ENCODE assay signal across 36 cellular contexts in genomic region chr1:246377606-246378005, GRCh38.
"Had no signal": no experiment of that assay in that cellular context is flagged by ENCODE, and none has a peak within 500 bp of the region (broad histone marks: within the 10 kb centered on the region; RNA-seq: fewer than 3 reads in every experiment).

No MANE protein-coding gene starts in this region.

- ATAC-seq: activated CD8-positive, alpha-beta memory T cell treated with anti-CD3 and anti-CD28 coated beads, Interleukin-2, amount 10 ng/mL, durations not matched to agents 7 days and 5 days; activated CD8-positive, alpha-beta T cell treated with anti-CD3 and anti-CD28 coated beads, Interleukin-2, amount 10 ng/mL, durations not matched to agents 7 days and 5 days; activated naive CD8-positive, alpha-beta T cell treated with anti-CD3 and anti-CD28 coated beads, Interleukin-2, amount 50 U/mL, for 24 hours; body of pancreas had no signal

- DNase-seq: activated B cell treated with CpG ODN at 0.5 μM for 24 hours; activated CD4-positive, alpha-beta memory T cell treated with anti-CD3 and anti-CD28 coated beads, Interleukin-2, amount 10 ng/mL, durations not matched to agents 7 days and 5 days; activated CD4-positive, alpha-beta T cell treated with anti-CD3 and anti-CD28 coated beads for 4 hours; activated CD4-positive, alpha-beta T cell treated with anti-CD3 and anti-CD28 coated beads, Interleukin-2, amount 10 ng/mL, durations not matched to agents 24 days and 14 days; activated CD4-positive, alpha-beta T cell treated with anti-CD3 and anti-CD28 coated beads, Interleukin-2, amount 50 U/mL, for 48 hours; activated CD4-positive, CD25-positive, alpha-beta regulatory T cell treated with anti-CD3 and anti-CD28 coated beads, Interleukin-2, amount 50 U/mL, for 72 hours; activated CD8-positive, alpha-beta memory T cell treated with anti-CD3 and anti-CD28 coated beads for 24 hours; activated CD8-positive, alpha-beta memory T cell treated with anti-CD3 and anti-CD28 coated beads, Interleukin-2, amount 10 ng/mL, durations not matched to agents 7 days and 5 days; activated CD8-positive, alpha-beta memory T cell treated with anti-CD3 and anti-CD28 coated beads, Interleukin-2, amount 50 U/mL, for 48 hours; activated CD8-positive, alpha-beta T cell treated with anti-CD3 and anti-CD28 coated beads, Interleukin-2, amount 10 ng/mL, durations not matched to agents 7 days and 5 days; activated effector memory CD4-positive, alpha-beta T cell treated with Interleukin-2 at 50 U/mL for 16 hours; activated gamma-delta T cell; activated naive CD4-positive, alpha-beta T cell treated with anti-CD3 and anti-CD28 coated beads, Interleukin-2, amount 10 ng/mL, durations not matched to agents 7 days and 5 days; activated naive CD4-positive, alpha-beta T cell treated with Interleukin-2 at 50 U/mL for 16 hours; activated naive CD8-positive, alpha-beta T cell treated with anti-CD3 and anti-CD28 coated beads, Interleukin-2, amount 10 ng/mL, durations not matched to agents 7 days and 5 days; activated naive CD8-positive, alpha-beta T cell treated with anti-CD3 and anti-CD28 coated beads, Interleukin-2, amount 50 U/mL, for 24 hours; activated T-cell treated with anti-CD3 and anti-CD28 coated beads, Interleukin-2, amount 50 U/mL, for 24 hours; activated T-cell treated with anti-CD3 and anti-CD28 coated beads, Interleukin-2, amount 50 U/mL, for 48 hours; amygdala; anterior cingulate cortex; body of pancreas; caudate nucleus; cerebellar nuclear complex; T-helper 1 cell; T-helper 2 cell; T-helper 9 cell had no signal

- H3K27me3 ChIP-seq: ascending aorta, body of pancreas, cardiac muscle cell had no signal

- H3K36me3 ChIP-seq: ascending aorta, cardiac muscle cell had no signal

- H3K27ac ChIP-seq: ascending aorta, body of pancreas, cardiac muscle cell, VCaP had no signal

- H3K4me3 ChIP-seq: ascending aorta, body of pancreas, cardiac muscle cell had no signal

- H3K4me3 Mint-ChIP-seq: activated B cell treated with CpG ODN at 0.5 μM for 24 hours; activated CD4-positive, alpha-beta memory T cell treated with anti-CD3 and anti-CD28 coated beads, Interleukin-2, amount 10 ng/mL, durations not matched to agents 7 days and 5 days; activated CD4-positive, alpha-beta T cell treated with anti-CD3 and anti-CD28 coated beads, Interleukin-2, amount 10 ng/mL, durations not matched to agents 24 days and 14 days; activated CD8-positive, alpha-beta memory T cell treated with anti-CD3 and anti-CD28 coated beads, Interleukin-2, amount 10 ng/mL, durations not matched to agents 7 days and 5 days; activated CD8-positive, alpha-beta T cell treated with anti-CD3 and anti-CD28 coated beads, Interleukin-2, amount 10 ng/mL, durations not matched to agents 7 days and 5 days; activated naive CD4-positive, alpha-beta T cell treated with anti-CD3 and anti-CD28 coated beads, Interleukin-2, amount 10 ng/mL, durations not matched to agents 7 days and 5 days; activated naive CD4-positive, alpha-beta T cell treated with anti-CD3 and anti-CD28 coated beads, Interleukin-2, amount 50 U/mL, for 24 hours; activated naive CD8-positive, alpha-beta T cell; activated naive CD8-positive, alpha-beta T cell treated with anti-CD3 and anti-CD28 coated beads, Interleukin-2, amount 10 ng/mL, durations not matched to agents 7 days and 5 days; activated naive CD8-positive, alpha-beta T cell treated with anti-CD3 and anti-CD28 coated beads, Interleukin-2, amount 50 U/mL, for 24 hours; activated T-cell treated with anti-CD3 and anti-CD28 coated beads, Interleukin-2, amount 50 U/mL, for 24 hours; central memory CD8-positive, alpha-beta T cell; T-helper 1 cell treated with Interleukin-12 subunit alpha and Interleukin-12 subunit beta and Interleukin-4 antibody, amounts not matched to agents 30 μg/mL and 1 μg/mL, for 36 hours; T-helper 2 cell treated with Interferon-gamma antibody and Interleukin-4, amounts not matched to agents 5 μg/mL and 100 μg/mL, for 36 hours had no signal

- H3K9me3 ChIP-seq: ascending aorta, body of pancreas had no signal

- H3K27ac Mint-ChIP-seq: activated B cell treated with CpG ODN at 0.5 μM for 24 hours; activated CD4-positive, alpha-beta memory T cell treated with anti-CD3 and anti-CD28 coated beads, Interleukin-2, amount 10 ng/mL, durations not matched to agents 7 days and 5 days; activated CD4-positive, alpha-beta T cell treated with anti-CD3 and anti-CD28 coated beads, Interleukin-2, amount 10 ng/mL, durations not matched to agents 24 days and 14 days; activated CD8-positive, alpha-beta memory T cell treated with anti-CD3 and anti-CD28 coated beads, Interleukin-2, amount 10 ng/mL, durations not matched to agents 7 days and 5 days; activated CD8-positive, alpha-beta T cell treated with anti-CD3 and anti-CD28 coated beads, Interleukin-2, amount 10 ng/mL, durations not matched to agents 7 days and 5 days; activated naive CD4-positive, alpha-beta T cell treated with anti-CD3 and anti-CD28 coated beads, Interleukin-2, amount 10 ng/mL, durations not matched to agents 7 days and 5 days; activated naive CD4-positive, alpha-beta T cell treated with anti-CD3 and anti-CD28 coated beads, Interleukin-2, amount 50 U/mL, for 24 hours; activated naive CD8-positive, alpha-beta T cell; activated naive CD8-positive, alpha-beta T cell treated with anti-CD3 and anti-CD28 coated beads, Interleukin-2, amount 10 ng/mL, durations not matched to agents 7 days and 5 days; activated naive CD8-positive, alpha-beta T cell treated with anti-CD3 and anti-CD28 coated beads, Interleukin-2, amount 50 U/mL, for 24 hours; activated T-cell treated with anti-CD3 and anti-CD28 coated beads, Interleukin-2, amount 50 U/mL, for 24 hours; activated T-helper 2 cell treated with anti-CD3 and anti-CD28 coated beads, Interferon-gamma antibody, Interleukin-2, Interleukin-4, amounts not matched to agents 10 μg/mL and 5 μg/mL and 100 μg/mL, durations not matched to agents 14 hours and 24 hours and 36 hours; T-helper 1 cell treated with Interleukin-12 subunit alpha and Interleukin-12 subunit beta and Interleukin-4 antibody, amounts not matched to agents 30 μg/mL and 1 μg/mL, for 36 hours; T-helper 2 cell treated with Interferon-gamma antibody and Interleukin-4, amounts not matched to agents 5 μg/mL and 100 μg/mL, for 36 hours had no signal

- H3K9me3 Mint-ChIP-seq: activated B cell treated with CpG ODN at 0.5 μM for 24 hours; activated CD4-positive, alpha-beta memory T cell treated with anti-CD3 and anti-CD28 coated beads, Interleukin-2, amount 10 ng/mL, durations not matched to agents 7 days and 5 days; activated CD4-positive, alpha-beta T cell treated with anti-CD3 and anti-CD28 coated beads, Interleukin-2, amount 10 ng/mL, durations not matched to agents 24 days and 14 days; activated naive CD4-positive, alpha-beta T cell treated with anti-CD3 and anti-CD28 coated beads, Interleukin-2, amount 10 ng/mL, durations not matched to agents 7 days and 5 days; activated naive CD4-positive, alpha-beta T cell treated with anti-CD3 and anti-CD28 coated beads, Interleukin-2, amount 50 U/mL, for 24 hours; activated naive CD8-positive, alpha-beta T cell treated with anti-CD3 and anti-CD28 coated beads, Interleukin-2, amount 10 ng/mL, durations not matched to agents 7 days and 5 days; activated T-cell treated with anti-CD3 and anti-CD28 coated beads, Interleukin-2, amount 50 U/mL, for 24 hours; activated T-helper 2 cell treated with anti-CD3 and anti-CD28 coated beads, Interferon-gamma antibody, Interleukin-2, Interleukin-4, amounts not matched to agents 10 μg/mL and 5 μg/mL and 100 μg/mL, durations not matched to agents 14 hours and 24 hours and 36 hours; central memory CD8-positive, alpha-beta T cell; T-helper 1 cell treated with Interleukin-12 subunit alpha and Interleukin-12 subunit beta and Interleukin-4 antibody, amounts not matched to agents 30 μg/mL and 1 μg/mL, for 36 hours; T-helper 2 cell treated with Interferon-gamma antibody and Interleukin-4, amounts not matched to agents 5 μg/mL and 100 μg/mL, for 36 hours had no signal

- H3K4me1 ChIP-seq: ascending aorta, body of pancreas had no signal

- H3K4me1 Mint-ChIP-seq: activated CD4-positive, alpha-beta memory T cell treated with anti-CD3 and anti-CD28 coated beads, Interleukin-2, amount 10 ng/mL, durations not matched to agents 7 days and 5 days; activated CD4-positive, alpha-beta T cell treated with anti-CD3 and anti-CD28 coated beads, Interleukin-2, amount 10 ng/mL, durations not matched to agents 24 days and 14 days; activated CD8-positive, alpha-beta memory T cell treated with anti-CD3 and anti-CD28 coated beads, Interleukin-2, amount 10 ng/mL, durations not matched to agents 7 days and 5 days; activated naive CD4-positive, alpha-beta T cell treated with anti-CD3 and anti-CD28 coated beads, Interleukin-2, amount 10 ng/mL, durations not matched to agents 7 days and 5 days; activated naive CD4-positive, alpha-beta T cell treated with anti-CD3 and anti-CD28 coated beads, Interleukin-2, amount 50 U/mL, for 24 hours; activated naive CD8-positive, alpha-beta T cell treated with anti-CD3 and anti-CD28 coated beads, Interleukin-2, amount 10 ng/mL, durations not matched to agents 7 days and 5 days had no signal

- FAIRE-seq: bronchial epithelial cell had no signal

- H3K36me3 Mint-ChIP-seq: activated CD8-positive, alpha-beta memory T cell treated with anti-CD3 and anti-CD28 coated beads, Interleukin-2, amount 10 ng/mL, durations not matched to agents 7 days and 5 days; activated naive CD4-positive, alpha-beta T cell treated with anti-CD3 and anti-CD28 coated beads, Interleukin-2, amount 10 ng/mL, durations not matched to agents 7 days and 5 days had no signal

- H3K27me3 Mint-ChIP-seq: activated B cell treated with CpG ODN at 0.5 μM for 24 hours; activated CD4-positive, alpha-beta memory T cell treated with anti-CD3 and anti-CD28 coated beads, Interleukin-2, amount 10 ng/mL, durations not matched to agents 7 days and 5 days; activated CD4-positive, alpha-beta T cell treated with anti-CD3 and anti-CD28 coated beads, Interleukin-2, amount 10 ng/mL, durations not matched to agents 24 days and 14 days; activated CD8-positive, alpha-beta memory T cell treated with anti-CD3 and anti-CD28 coated beads, Interleukin-2, amount 10 ng/mL, durations not matched to agents 7 days and 5 days; activated naive CD4-positive, alpha-beta T cell treated with anti-CD3 and anti-CD28 coated beads, Interleukin-2, amount 10 ng/mL, durations not matched to agents 7 days and 5 days; activated naive CD4-positive, alpha-beta T cell treated with anti-CD3 and anti-CD28 coated beads, Interleukin-2, amount 50 U/mL, for 24 hours; activated naive CD8-positive, alpha-beta T cell; activated naive CD8-positive, alpha-beta T cell treated with anti-CD3 and anti-CD28 coated beads, Interleukin-2, amount 10 ng/mL, durations not matched to agents 7 days and 5 days; activated naive CD8-positive, alpha-beta T cell treated with anti-CD3 and anti-CD28 coated beads, Interleukin-2, amount 50 U/mL, for 24 hours; activated T-cell treated with anti-CD3 and anti-CD28 coated beads, Interleukin-2, amount 50 U/mL, for 24 hours; central memory CD8-positive, alpha-beta T cell had no signal
